ENCODE assay signal across 11 cellular contexts in genomic region chr17:57880086-57880456, GRCh38. TPM values are rescaled to one million over a fixed set of nuclear protein-coding genes. Genes with fewer than 3 reads are reported as not detected.
DNase-seq lines count a peak whose midpoint lies in the region; ATAC-seq, FAIRE-seq and TF ChIP-seq lines count a peak whose summit lies in the region.
"Had no signal": no experiment of that assay in that cellular context is flagged by ENCODE, and none has a peak within 500 bp of the region (broad histone marks: within the 10 kb centered on the region; RNA-seq: fewer than 3 reads in every experiment).

No MANE protein-coding gene starts in this region.

- H3K27ac ChIP-seq in mammary epithelial cell (ENCODE audit: insufficient read depth, low read depth, low read length) (peak overlapping the region; percentile 63), neuronal stem cell (replicated peaks; ENCODE audit: low read length) (no peak overlapping the region)

- H2BK15ac ChIP-seq in neuronal stem cell (ENCODE audit: low read length): no peak overlapping the region

- BruUV-seq in mammary epithelial cell (replicated peaks; lab: Mats Ljungman, UMichigan): no TSS peak

- H2BK5ac ChIP-seq in neuronal stem cell (ENCODE audit: low read length): no peak overlapping the region

- intact Hi-C loops in activated naive CD4-positive, alpha-beta T cell treated with anti-CD3 and anti-CD28 coated beads for 36 hours (cut with micrococcal nuclease): no loop called here
- intact Hi-C loops in mammary epithelial cell (cut with micrococcal nuclease): no loop called here

- CTCF ChIA-PET in activated naive CD4-positive, alpha-beta T cell treated with anti-CD3 and anti-CD28 coated beads for 36 hours (lab: Charles Lee): interaction anchor here (0.7 to 3.4 kb wide), 4 partner anchors 9 to 68 kb away, joined by 3 to 18 read pairs (median 5); no protein-coding TSS in a partner anchor
- CTCF ChIA-PET in activated naive CD4-positive, alpha-beta T cell treated with anti-CD3 and anti-CD28 coated beads, Interleukin-2, amount 10 ng/mL, durations not matched to agents 7 days and 5 days (lab: Charles Lee): interaction anchor here (1.8 to 2.1 kb wide), 2 partner anchors 9 to 13 kb away, joined by 4 to 6 read pairs; no protein-coding TSS in a partner anchor
- CTCF ChIA-PET in mammary epithelial cell (lab: Charles Lee; ENCODE audit: low non-redundant PET): no interaction called here

- H3K9me3 ChIP-seq in mammary epithelial cell (replicated peaks; ENCODE audit: insufficient read depth, low read length) (no peaks in the 10 kb centered on the region), neuronal stem cell (replicated peaks in 1 of 2; ENCODE audit: control insufficient read depth in 2 of 2, insufficient read depth in 1 of 2, low read depth in 1 of 2, low read length in 2 of 2) (peaks cover 2 to 16% of the 10 kb centered on the region in 2 donors)
- H3K9me3 ChIP-seq: adrenal gland had no signal

- FAIRE-seq in urothelium cell line (lab: Jason Lieb, UNC): peak; percentile 98

- H3K9ac ChIP-seq in mammary epithelial cell (ENCODE audit: insufficient read depth, low read length) (no peak overlapping the region), neuronal stem cell (ENCODE audit: low read depth, low read length, poor library complexity) (no peak overlapping the region)

- H2AK5ac ChIP-seq in neuronal stem cell (ENCODE audit: low read depth, low read length): no peak overlapping the region

- ATAC-seq in GM21447 (IDR thresholded peaks at IDR 0.05; ENCODE audit: unreplicated experiment): no peak

- peak; percentile 47 for DNase-seq in activated naive CD4-positive, alpha-beta T cell treated with anti-CD3 and anti-CD28 coated beads for 36 hours
- no peak for DNase-seq in activated naive CD4-positive, alpha-beta T cell treated with anti-CD3 and anti-CD28 coated beads, Interleukin-2, amount 10 ng/mL, durations not matched to agents 7 days and 5 days
- DNase-seq in mammary epithelial cell (peak; percentile 60), neuronal stem cell (ENCODE audit: low spot score) (no peak), urothelium cell line (ENCODE audit: low spot score) (no peak), erythroblast (lab: John Stamatoyannopoulos, UW) (no peak), NCI-H748 (lab: John Stamatoyannopoulos, UW; ENCODE audit: unreplicated experiment) (no peak)
- DNase-seq: adrenal gland had no signal

- H3K4me2 ChIP-seq in mammary epithelial cell (ENCODE audit: insufficient read depth, low read depth, low read length): no peak overlapping the region
- H3K4me2 ChIP-seq in neuronal stem cell (ENCODE audit: insufficient read depth, low read length, poor library complexity, severe bottlenecking): no peak overlapping the region

- H3K18ac ChIP-seq in neuronal stem cell (ENCODE audit: low read length): peak overlapping the region; percentile 28

- H3K4me3 ChIP-seq in mammary epithelial cell (replicated peaks in 1 of 3; ENCODE audit: insufficient read depth in 1 of 3, low read depth in 2 of 3, low read length in 3 of 3) (no peak overlapping the region), neuronal stem cell (ENCODE audit: low read length in 2 of 2) (no peak overlapping the region)
- H3K4me3 ChIP-seq: adrenal gland, K562 had no signal

- no peak for TF ChIP-seq POLR2A in erythroblast (IDR thresholded peaks at IDR 0.05; ENCODE audit: low read length)

- H2BK120ac ChIP-seq in neuronal stem cell (ENCODE audit: low read depth, low read length): no peak overlapping the region

- 51% methylated on average over 7 of the region's 8 CpGs for WGBS in mammary epithelial cell (ENCODE audit: low coverage, missing lambda C conversion rate)
- WGBS in neuronal stem cell (ENCODE audit: extremely low coverage in 2 of 2, insufficient read length in 2 of 2, insufficient replicate concordance in 1 of 2), 2 donors: no CpG with 5 or more reads among the region's 8 CpGs

- H3K4me1 ChIP-seq in mammary epithelial cell (ENCODE audit: insufficient read depth, low read length) (peaks cover 51% of the 10 kb centered on the region), neuronal stem cell (ENCODE audit: control insufficient read depth in 2 of 2, insufficient read depth in 1 of 2, low read depth in 1 of 2, low read length in 2 of 2) (peaks cover 22 to 28% of the 10 kb centered on the region in 2 donors)

- H3K79me2 ChIP-seq in mammary epithelial cell (ENCODE audit: insufficient read depth, low read length): no peaks in the 10 kb centered on the region

- H4K20me1 ChIP-seq in mammary epithelial cell (ENCODE audit: insufficient read depth, low read length): no peaks in the 10 kb centered on the region

- H2AFZ ChIP-seq in mammary epithelial cell (ENCODE audit: low read depth, low read length) (no peak overlapping the region), neuronal stem cell (ENCODE audit: low read length) (no peak overlapping the region)

- peaks cover 23% of the 10 kb centered on the region for H3K4me1 Mint-ChIP-seq in activated naive CD4-positive, alpha-beta T cell treated with anti-CD3 and anti-CD28 coated beads for 36 hours (ENCODE audit: low read depth)
- peaks cover 8% of the 10 kb centered on the region for H3K4me1 Mint-ChIP-seq in activated naive CD4-positive, alpha-beta T cell treated with anti-CD3 and anti-CD28 coated beads, Interleukin-2, amount 10 ng/mL, durations not matched to agents 7 days and 5 days

- no peak overlapping the region for H3K4ac ChIP-seq in neuronal stem cell (ENCODE audit: low read length)

- H3K36me3 Mint-ChIP-seq in activated naive CD4-positive, alpha-beta T cell treated with anti-CD3 and anti-CD28 coated beads for 36 hours (ENCODE audit: low read depth): no peaks in the 10 kb centered on the region
- H3K36me3 Mint-ChIP-seq in activated naive CD4-positive, alpha-beta T cell treated with anti-CD3 and anti-CD28 coated beads, Interleukin-2, amount 10 ng/mL, durations not matched to agents 7 days and 5 days: no peaks in the 10 kb centered on the region

- H3K23ac ChIP-seq in neuronal stem cell (ENCODE audit: low read depth, low read length, poor library complexity): no peak overlapping the region

- in situ Hi-C loops in mammary epithelial cell (cut with MboI; ENCODE audit: low sequenced_read_pairs in 2 of 2): no loop called here

- peaks cover 3% of the 10 kb centered on the region for H3K27me3 Mint-ChIP-seq in activated naive CD4-positive, alpha-beta T cell treated with anti-CD3 and anti-CD28 coated beads for 36 hours (ENCODE audit: low read depth)
- peaks cover 97% of the 10 kb centered on the region for H3K27me3 Mint-ChIP-seq in activated naive CD4-positive, alpha-beta T cell treated with anti-CD3 and anti-CD28 coated beads, Interleukin-2, amount 10 ng/mL, durations not matched to agents 7 days and 5 days

- H3K4me3 Mint-ChIP-seq in activated naive CD4-positive, alpha-beta T cell treated with anti-CD3 and anti-CD28 coated beads for 36 hours: no peak overlapping the region
- no peak overlapping the region for H3K4me3 Mint-ChIP-seq in activated naive CD4-positive, alpha-beta T cell treated with anti-CD3 and anti-CD28 coated beads, Interleukin-2, amount 10 ng/mL, durations not matched to agents 7 days and 5 days
- H3K4me3 Mint-ChIP-seq: T-helper 2 cell treated with Interferon-gamma antibody and Interleukin-4, amounts not matched to agents 5 μg/mL and 100 μg/mL, for 36 hours had no signal

- H3K27me3 ChIP-seq in mammary epithelial cell (ENCODE audit: insufficient read depth, low read length) (no peaks in the 10 kb centered on the region), neuronal stem cell (ENCODE audit: control insufficient read depth in 3 of 3, insufficient read depth in 3 of 3, low read depth in 1 of 3, low read length in 3 of 3) (no peaks in the 10 kb centered on the region)
- H3K27me3 ChIP-seq: adrenal gland had no signal

- H3K36me3 ChIP-seq in mammary epithelial cell (ENCODE audit: insufficient read depth, low read length) (no peaks in the 10 kb centered on the region), neuronal stem cell (replicated peaks in 1 of 2; ENCODE audit: control insufficient read depth in 2 of 2, insufficient read depth in 2 of 2, low read length in 2 of 2) (peaks cover 15 to 89% of the 10 kb centered on the region in 2 donors)

- H3K79me1 ChIP-seq in neuronal stem cell (ENCODE audit: low read depth, low read length): no peaks in the 10 kb centered on the region

- no peak overlapping the region for H3K27ac Mint-ChIP-seq in activated naive CD4-positive, alpha-beta T cell treated with anti-CD3 and anti-CD28 coated beads for 36 hours
- H3K27ac Mint-ChIP-seq in activated naive CD4-positive, alpha-beta T cell treated with anti-CD3 and anti-CD28 coated beads, Interleukin-2, amount 10 ng/mL, durations not matched to agents 7 days and 5 days: no peak overlapping the region
- H3K27ac Mint-ChIP-seq: T-helper 2 cell treated with Interferon-gamma antibody and Interleukin-4, amounts not matched to agents 5 μg/mL and 100 μg/mL, for 36 hours had no signal

- H2BK12ac ChIP-seq in neuronal stem cell (ENCODE audit: low read length): no peak overlapping the region

- H4K8ac ChIP-seq in neuronal stem cell (ENCODE audit: low read depth, low read length): no peak overlapping the region

- no peak overlapping the region for H4K91ac ChIP-seq in neuronal stem cell (ENCODE audit: low read depth, low read length, poor library complexity)

- dilution Hi-C loops in mammary epithelial cell (cut with HindIII; ENCODE audit: low sequenced_read_pairs): no loop called here

- TF ChIP-seq CTCF in mammary epithelial cell (conservative IDR thresholded peaks at IDR 0.05 in 1 of 2, IDR thresholded peaks at IDR 0.05 in 1 of 2; ENCODE audit: extremely low read depth in 1 of 2, insufficient read depth in 1 of 2, low read depth in 1 of 2, low read length in 2 of 2): no peak

- H3K9me3 Mint-ChIP-seq in activated naive CD4-positive, alpha-beta T cell treated with anti-CD3 and anti-CD28 coated beads for 36 hours: no peaks in the 10 kb centered on the region
- no peaks in the 10 kb centered on the region for H3K9me3 Mint-ChIP-seq in activated naive CD4-positive, alpha-beta T cell treated with anti-CD3 and anti-CD28 coated beads, Interleukin-2, amount 10 ng/mL, durations not matched to agents 7 days and 5 days
- H3K9me3 Mint-ChIP-seq: T-helper 2 cell treated with Interferon-gamma antibody and Interleukin-4, amounts not matched to agents 5 μg/mL and 100 μg/mL, for 36 hours had no signal

- H3K14ac ChIP-seq in neuronal stem cell (ENCODE audit: low read length): no peak overlapping the region

RNA-seq across cellular contexts. Expression of gene MRPS23, which starts 30.2 kb away (rescaled TPM):
- total RNA-seq in activated naive CD4-positive, alpha-beta T cell treated with anti-CD3 and anti-CD28 coated beads for 36 hours: 10 to 100 TPM; 57.5 to 59.1 TPM
- 10 to 100 TPM; 17.7 to 48.4 TPM for total RNA-seq in mammary epithelial cell
- polyA plus RNA-seq in mammary epithelial cell: 63.7 TPM
- polyA minus RNA-seq in mammary epithelial cell: 9.9 TPM
- 21.6 TPM for polyA plus RNA-seq in neuronal stem cell (2013, experiment 1 of 2)
- polyA plus RNA-seq in neuronal stem cell (2013, experiment 2 of 2): 19.9 TPM

Comparison
In these comparisons a context has a peak if more than half of its experiments do, and no peak if none do; other contexts are left out.
1. DNase-seq: peak in activated naive CD4-positive, alpha-beta T cell treated with anti-CD3 and anti-CD28 coated beads for 36 hours (single experiment) and mammary epithelial cell (single experiment); none in activated naive CD4-positive, alpha-beta T cell treated with anti-CD3 and anti-CD28 coated beads, Interleukin-2, amount 10 ng/mL, durations not matched to agents 7 days and 5 days (single experiment), neuronal stem cell (single experiment), urothelium cell line (single experiment), erythroblast (0 of 2) and NCI-H748 (single experiment).